ENCODE assay signal across 8 cellular contexts in the genomic region with DNA sequence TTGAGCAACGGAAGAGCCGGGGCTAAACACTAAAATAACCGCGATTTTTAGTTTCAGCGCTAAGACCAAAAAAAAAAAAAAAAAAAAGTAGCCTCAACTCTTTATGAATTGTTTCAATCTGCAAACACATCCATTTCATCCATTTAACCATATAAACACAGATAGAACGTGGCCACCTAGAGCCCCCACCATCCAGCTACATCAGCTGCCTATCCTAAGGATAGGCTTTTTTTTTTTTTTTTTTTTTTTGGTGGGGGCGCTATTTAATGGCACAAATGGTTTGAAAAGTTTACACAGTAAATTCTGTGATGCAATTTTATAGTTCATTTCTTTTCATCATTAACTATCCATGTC. TPM values are rescaled to one million over a fixed set of nuclear protein-coding genes. Genes with fewer than 3 reads are reported as not detected.
A peak's percentile ranks its signal among the peaks of the same experiment; 100 is the strongest.
DNase-seq lines count a peak whose midpoint lies in the region; ATAC-seq and TF ChIP-seq lines count a peak whose summit lies in the region.

No MANE protein-coding gene starts in this region.

- peaks cover 0 to 23% (median 2%) of the 10 kb centered on the region in 3 donors for H3K36me3 Mint-ChIP-seq in CD8-positive, alpha-beta memory T cell

- DNase-seq in CD8-positive, alpha-beta memory T cell, result no peak
- DNase-seq in fibroblast of the aortic adventitia (ENCODE audit: low read depth), result no peak
- DNase-seq in spleen, result no peak
- no peak for DNase-seq in GM13976 (ENCODE audit: low spot score)
- no peak for DNase-seq in NCI-H146 (lab: John Stamatoyannopoulos, UW)
- no peak for DNase-seq in nucleus accumbens (lab: John Stamatoyannopoulos, UW)

- TF ChIP-seq CTCF in OCI-LY1 (IDR thresholded peaks at IDR 0.05; ENCODE audit: low read length) (no peak), fibroblast of the aortic adventitia (IDR thresholded peaks at IDR 0.05; ENCODE audit: insufficient read depth, low read length) (no peak), spleen (IDR thresholded peaks at IDR 0.05 in 8 of 11, conservative IDR thresholded peaks at IDR 0.05 in 3 of 11) (no peak), GM13976 (IDR thresholded peaks at IDR 0.05; ENCODE audit: borderline replicate concordance, control extremely low read depth, extremely low read depth, insufficient read depth, missing control alignments) (no peak)

- 0 to 21% (median 1%) methylated on average over 7 of the region's 7 CpGs for WGBS in spleen, 5 donors

- no peak for TF ChIP-seq POLR2A in spleen (IDR thresholded peaks at IDR 0.05)

- no peaks in the 10 kb centered on the region for H3F3A ChIP-seq in OCI-LY1 (ENCODE audit: insufficient read depth, low read length)

- no peaks in the 10 kb centered on the region for H3K9me3 ChIP-seq in CD8-positive, alpha-beta memory T cell (ENCODE audit: low read length)
- no peaks in the 10 kb centered on the region for H3K9me3 ChIP-seq in OCI-LY1 (ENCODE audit: low read length)
- no peaks in the 10 kb centered on the region for H3K9me3 ChIP-seq in spleen

- H3K27ac ChIP-seq in CD8-positive, alpha-beta memory T cell (ENCODE audit: low read depth, low read length), result no peak overlapping the region
- no peak overlapping the region for H3K27ac ChIP-seq in OCI-LY1 (ENCODE audit: low read depth, low read length, poor library complexity, severe bottlenecking)
- H3K27ac ChIP-seq in spleen, result peak overlapping the region in 5 of 8 donors; percentile 55 to 79 (median 74)

- POLR2A ChIA-PET in CD8-positive, alpha-beta memory T cell (lab: Charles Lee), result interaction anchor here (0.7 to 1.2 kb wide), 2 partner anchors 296 to 1444 kb away, joined by 9 to 10 read pairs; partner anchors contain the start of gene RPS4X

- peak overlapping the region; percentile 74 for H3K4me2 ChIP-seq in OCI-LY1 (ENCODE audit: low read length)

- H2AFZ ChIP-seq in OCI-LY1 (ENCODE audit: low read length), result peak overlapping the region; percentile 56; the same call in 1 of the 2 replicates

- no peaks in the 10 kb centered on the region for H3K9me2 ChIP-seq in OCI-LY1 (ENCODE audit: low read depth, low read length)

- H3K27ac Mint-ChIP-seq in CD8-positive, alpha-beta memory T cell, result peak overlapping the region in 7 of 8 donors; percentile 4 to 95 (median 84)

- in situ Hi-C loops in GM13976 (cut with MboI; ENCODE audit: low sequenced_read_pairs, unreplicated experiment), result no loop called here

- peaks cover 8 to 16% (median 9%) of the 10 kb centered on the region in 3 donors for H3K4me1 Mint-ChIP-seq in CD8-positive, alpha-beta memory T cell

- H3K9ac ChIP-seq in OCI-LY1 (ENCODE audit: low read length), result peak overlapping the region; percentile 91

- no peaks in the 10 kb centered on the region for H3K27me3 ChIP-seq in CD8-positive, alpha-beta memory T cell (ENCODE audit: insufficient read depth, low read length, poor library complexity, severe bottlenecking)
- H3K27me3 ChIP-seq in OCI-LY1 (ENCODE audit: insufficient read depth, low read length) (no peaks in the 10 kb centered on the region), spleen (replicated peaks in 1 of 7) (peaks cover 0 to 5% (median 0%) of the 10 kb centered on the region in 7 donors)

- H3K4me1 ChIP-seq in CD8-positive, alpha-beta memory T cell (ENCODE audit: insufficient read depth, low read length), result no peaks in the 10 kb centered on the region
- H3K4me1 ChIP-seq in OCI-LY1 (ENCODE audit: insufficient read depth, low read length, severe bottlenecking), result peaks cover 10% of the 10 kb centered on the region
- peaks cover 0 to 8% (median 7%) of the 10 kb centered on the region in 6 donors for H3K4me1 ChIP-seq in spleen

- H3K36me3 ChIP-seq in CD8-positive, alpha-beta memory T cell (ENCODE audit: insufficient read depth, low read length), result no peaks in the 10 kb centered on the region
- peaks cover 12% of the 10 kb centered on the region; the same call in 1 of the 2 replicates for H3K36me3 ChIP-seq in OCI-LY1 (ENCODE audit: insufficient read depth, low read length)
- H3K36me3 ChIP-seq in spleen, result peaks cover 0 to 13% (median 0%) of the 10 kb centered on the region in 6 donors

- intact Hi-C loops in spleen (cut with DNase I; ENCODE audit: low total_unique reads), result no loop called here

- H3K4me3 Mint-ChIP-seq in CD8-positive, alpha-beta memory T cell, result peak overlapping the region; percentile 88 to 99 (median 93)

- peaks cover 0 to 2% (median 0%) of the 10 kb centered on the region in 5 donors for H3K9me3 Mint-ChIP-seq in CD8-positive, alpha-beta memory T cell

- peak overlapping the region; percentile 96 for H3K4me3 ChIP-seq in CD8-positive, alpha-beta memory T cell (ENCODE audit: low read length)
- H3K4me3 ChIP-seq in OCI-LY1 (ENCODE audit: low read depth, low read length, poor library complexity, severe bottlenecking) (peak overlapping the region; percentile 86), fibroblast of the aortic adventitia (ENCODE audit: low read depth, low read length) (peak overlapping the region; percentile 33), spleen (peak overlapping the region; percentile 31 to 74 (median 51))

- H4K20me1 ChIP-seq in OCI-LY1 (ENCODE audit: insufficient read depth, low read length), result no peaks in the 10 kb centered on the region

- CTCF ChIA-PET in CD8-positive, alpha-beta memory T cell (lab: Charles Lee), result interaction anchor here (0.7 kb wide), 1 partner anchor 1560 kb away, joined by 4 read pairs; no protein-coding TSS in a partner anchor

- no peaks in the 10 kb centered on the region; the same call in 1 of the 2 replicates for H3K79me2 ChIP-seq in OCI-LY1 (ENCODE audit: insufficient read depth, low read length)

- ATAC-seq in GM21786 (IDR thresholded peaks at IDR 0.05; ENCODE audit: unreplicated experiment), result peak; percentile 17

- H3K27me3 Mint-ChIP-seq in CD8-positive, alpha-beta memory T cell, result peaks cover 0 to 20% of the 10 kb centered on the region in 2 donors

RNA-seq across cellular contexts. Expression of gene HDAC8, which starts 0.5 kb away (rescaled TPM):
- 10 to 100 TPM; 17.3 to 17.8 TPM for total RNA-seq in CD8-positive, alpha-beta memory T cell
- polyA plus RNA-seq in CD8-positive, alpha-beta memory T cell, result 16.4 TPM
- total RNA-seq in fibroblast of the aortic adventitia (ENCODE audit: low replicate concordance), result 18.9 and 20.1 TPM in 2 replicates
- total RNA-seq in spleen, result 10 to 100 TPM; 24.3 to 54.6 (median 34.0) TPM
- polyA plus RNA-seq in spleen, result 10 to 100 TPM; 15.6 to 18.7 (median 16.4) TPM

Comparison
In these comparisons a context has a peak if more than half of its experiments do, and no peak if none do; other contexts are left out.
1. H3K27ac ChIP-seq: peak in spleen (5 of 8); none in CD8-positive, alpha-beta memory T cell (single experiment) and OCI-LY1 (single experiment).
2. H3K4me3 ChIP-seq: peak in every context shown above with its lines; median percentile 96 in CD8-positive, alpha-beta memory T cell; 86 in OCI-LY1; 51 in spleen; 33 in fibroblast of the aortic adventitia.